1 cellular context compared by ENCODE assay signal in the genomic region with DNA sequence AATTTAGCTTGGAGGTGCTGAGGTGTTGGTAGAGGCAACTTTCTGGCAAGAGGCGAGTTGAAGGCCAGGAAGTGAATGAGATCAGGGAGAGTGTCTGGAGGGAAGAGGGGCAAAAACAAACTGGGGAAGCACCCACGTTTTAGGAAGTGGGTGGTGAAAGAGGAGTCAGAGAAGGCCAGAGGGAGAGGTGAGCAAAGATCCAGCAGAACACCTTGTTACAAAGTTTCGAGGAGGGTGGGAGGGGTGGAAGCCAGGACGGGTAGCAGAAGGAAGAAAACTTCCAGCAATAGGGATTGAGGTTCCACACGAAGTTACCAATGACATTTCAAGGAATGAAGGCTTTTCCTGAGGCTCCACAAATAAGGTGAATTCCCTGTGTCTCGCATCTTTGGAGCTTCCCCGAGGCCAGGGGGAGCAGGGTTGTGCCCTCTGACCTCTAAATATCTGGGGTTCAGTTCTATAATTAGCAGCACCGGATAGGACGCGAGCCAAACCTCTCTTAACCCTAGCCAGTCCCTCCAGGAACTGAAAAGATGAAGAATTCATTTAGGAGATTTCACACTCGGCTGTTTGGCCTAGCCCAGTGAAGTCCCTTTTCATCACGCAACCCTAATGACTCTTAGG.
TF ChIP-seq lines count a peak whose summit lies in the region.

No MANE protein-coding gene starts in this region.

TF ChIP-seq in neural cell, 6 proteins besides CTCF, POLR2A, EP300 and RAD21 (continued from another document):
- TF ChIP-seq, protein P1, sequence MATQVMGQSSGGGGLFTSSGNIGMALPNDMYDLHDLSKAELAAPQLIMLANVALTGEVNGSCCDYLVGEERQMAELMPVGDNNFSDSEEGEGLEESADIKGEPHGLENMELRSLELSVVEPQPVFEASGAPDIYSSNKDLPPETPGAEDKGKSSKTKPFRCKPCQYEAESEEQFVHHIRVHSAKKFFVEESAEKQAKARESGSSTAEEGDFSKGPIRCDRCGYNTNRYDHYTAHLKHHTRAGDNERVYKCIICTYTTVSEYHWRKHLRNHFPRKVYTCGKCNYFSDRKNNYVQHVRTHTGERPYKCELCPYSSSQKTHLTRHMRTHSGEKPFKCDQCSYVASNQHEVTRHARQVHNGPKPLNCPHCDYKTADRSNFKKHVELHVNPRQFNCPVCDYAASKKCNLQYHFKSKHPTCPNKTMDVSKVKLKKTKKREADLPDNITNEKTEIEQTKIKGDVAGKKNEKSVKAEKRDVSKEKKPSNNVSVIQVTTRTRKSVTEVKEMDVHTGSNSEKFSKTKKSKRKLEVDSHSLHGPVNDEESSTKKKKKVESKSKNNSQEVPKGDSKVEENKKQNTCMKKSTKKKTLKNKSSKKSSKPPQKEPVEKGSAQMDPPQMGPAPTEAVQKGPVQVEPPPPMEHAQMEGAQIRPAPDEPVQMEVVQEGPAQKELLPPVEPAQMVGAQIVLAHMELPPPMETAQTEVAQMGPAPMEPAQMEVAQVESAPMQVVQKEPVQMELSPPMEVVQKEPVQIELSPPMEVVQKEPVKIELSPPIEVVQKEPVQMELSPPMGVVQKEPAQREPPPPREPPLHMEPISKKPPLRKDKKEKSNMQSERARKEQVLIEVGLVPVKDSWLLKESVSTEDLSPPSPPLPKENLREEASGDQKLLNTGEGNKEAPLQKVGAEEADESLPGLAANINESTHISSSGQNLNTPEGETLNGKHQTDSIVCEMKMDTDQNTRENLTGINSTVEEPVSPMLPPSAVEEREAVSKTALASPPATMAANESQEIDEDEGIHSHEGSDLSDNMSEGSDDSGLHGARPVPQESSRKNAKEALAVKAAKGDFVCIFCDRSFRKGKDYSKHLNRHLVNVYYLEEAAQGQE (IDR thresholded peaks at IDR 0.05; ENCODE audit: borderline replicate concordance): no peak
- TF ChIP-seq SMC3 (conservative IDR thresholded peaks at IDR 0.05; ENCODE audit: poor library complexity) (no peak), TAF1 (IDR thresholded peaks at IDR 0.05; ENCODE audit: low read depth) (no peak), MXI1 (conservative IDR thresholded peaks at IDR 0.05; ENCODE audit: poor library complexity, severe bottlenecking) (no peak)
